In genomic region chr18:3879114-3879835, GRCh38 we compare ENCODE assay signal across 1 cellular context.
TF ChIP-seq lines count a peak whose summit lies in the region.

No MANE protein-coding gene starts in this region.

TF ChIP-seq in H1, 55 proteins besides CTCF, POLR2A, EP300 and RAD21 (continued from another document):
- TF ChIP-seq, protein P1, sequence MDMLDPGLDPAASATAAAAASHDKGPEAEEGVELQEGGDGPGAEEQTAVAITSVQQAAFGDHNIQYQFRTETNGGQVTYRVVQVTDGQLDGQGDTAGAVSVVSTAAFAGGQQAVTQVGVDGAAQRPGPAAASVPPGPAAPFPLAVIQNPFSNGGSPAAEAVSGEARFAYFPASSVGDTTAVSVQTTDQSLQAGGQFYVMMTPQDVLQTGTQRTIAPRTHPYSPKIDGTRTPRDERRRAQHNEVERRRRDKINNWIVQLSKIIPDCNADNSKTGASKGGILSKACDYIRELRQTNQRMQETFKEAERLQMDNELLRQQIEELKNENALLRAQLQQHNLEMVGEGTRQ (IDR thresholded peaks at IDR 0.05; ENCODE audit: low read length) = no peak
- TF ChIP-seq NANOG (IDR thresholded peaks at IDR 0.05; ENCODE audit: insufficient read depth, low read depth, low read length, poor library complexity, severe bottlenecking) = no peak
- no peak for TF ChIP-seq TAF7 (optimal IDR thresholded peaks at IDR 0.05; ENCODE audit: borderline replicate concordance, low read depth, low read length)
- TF ChIP-seq FOSL1 (IDR thresholded peaks at IDR 0.05; ENCODE audit: insufficient read depth, low read depth, low read length) = no peak
- TF ChIP-seq BRCA1 (IDR thresholded peaks at IDR 0.05; ENCODE audit: low read depth, low read length) = no peak
- no peak for TF ChIP-seq ATF3 (IDR thresholded peaks at IDR 0.05; ENCODE audit: insufficient read depth, low read depth, low read length)
